ENCODE assay signal across 24 cellular contexts in genomic region chr14:93946506-93947170, GRCh38. TPM values are rescaled to one million over a fixed set of nuclear protein-coding genes. Genes with fewer than 3 reads are reported as not detected.
DNase-seq lines count a peak whose midpoint lies in the region; ATAC-seq, FAIRE-seq and TF ChIP-seq lines count a peak whose summit lies in the region.
"Had no signal": no experiment of that assay in that cellular context is flagged by ENCODE, and none has a peak within 500 bp of the region (broad histone marks: within the 10 kb centered on the region; RNA-seq: fewer than 3 reads in every experiment).

No MANE protein-coding gene starts in this region.

- CTCF ChIA-PET in MCF 10A (lab: Yijun Ruan, JAX), result interaction anchor here (0.6 to 1.9 kb wide), 9 partner anchors 9 to 1678 kb away, joined by 3 to 4 read pairs (median 3); partner anchors contain the start of gene IFI27L2

- peaks cover 8% of the 10 kb centered on the region for H3F3A ChIP-seq in smooth muscle cell (ENCODE audit: low read depth)

- no peak overlapping the region for H3K27ac Mint-ChIP-seq in MCF 10A (ENCODE audit: low read depth, unreplicated experiment)
- no peak overlapping the region for H3K27ac Mint-ChIP-seq in astrocyte (ENCODE audit: unreplicated experiment)
- no peak overlapping the region for H3K27ac Mint-ChIP-seq in glutamatergic neuron (ENCODE audit: unreplicated experiment)
- H3K27ac Mint-ChIP-seq: activated CD8-positive, alpha-beta T cell treated with anti-CD3 and anti-CD28 coated beads for 36 hours; activated T-cell treated with anti-CD3 and anti-CD28 coated beads, Interleukin-2, amount 50 U/mL, for 72 hours; CD14-positive monocyte; naive B cell had no signal

- no peak for TF ChIP-seq POLR2A in breast epithelium (IDR thresholded peaks at IDR 0.05)
- TF ChIP-seq POLR2A in spleen (IDR thresholded peaks at IDR 0.05), result no peak

- H3K36me3 ChIP-seq in breast epithelium (no peaks in the 10 kb centered on the region), astrocyte (ENCODE audit: insufficient read depth, low read length) (no peaks in the 10 kb centered on the region), smooth muscle cell (ENCODE audit: low read depth) (no peaks in the 10 kb centered on the region), spleen (peaks cover 0 to 77% (median 11%) of the 10 kb centered on the region in 6 donors)
- H3K36me3 ChIP-seq: lower lobe of right lung, upper lobe of right lung had no signal

- FAIRE-seq in astrocyte (lab: Jason Lieb, UNC), result no peak
- FAIRE-seq: GM18507 had no signal

- H3K79me2 ChIP-seq in astrocyte (ENCODE audit: insufficient read depth, low read length), result no peaks in the 10 kb centered on the region
- no peaks in the 10 kb centered on the region for H3K79me2 ChIP-seq in smooth muscle cell (ENCODE audit: low read depth)

- H3K4me1 ChIP-seq in breast epithelium (no peaks in the 10 kb centered on the region), astrocyte (ENCODE audit: insufficient read depth, low read length) (peaks cover 32% of the 10 kb centered on the region), smooth muscle cell (ENCODE audit: low read depth) (peaks cover 4% of the 10 kb centered on the region), spleen (peaks cover 0 to 8% (median 0%) of the 10 kb centered on the region in 6 donors)
- H3K4me1 ChIP-seq: lower lobe of right lung, upper lobe of right lung had no signal

- H3K4me1 Mint-ChIP-seq in MCF 10A (ENCODE audit: insufficient read depth, unreplicated experiment) (peaks cover 10% of the 10 kb centered on the region), astrocyte (ENCODE audit: low read depth, unreplicated experiment) (peaks cover 32% of the 10 kb centered on the region), glutamatergic neuron (ENCODE audit: low read depth, unreplicated experiment) (peaks cover 34% of the 10 kb centered on the region)
- H3K4me1 Mint-ChIP-seq: naive B cell had no signal

- H3K4me3 ChIP-seq in breast epithelium (no peak overlapping the region), astrocyte (ENCODE audit: insufficient read depth, low read depth, low read length) (no peak overlapping the region), smooth muscle cell (no peak overlapping the region), spleen (no peak overlapping the region)
- H3K4me3 ChIP-seq: lower lobe of right lung, upper lobe of right lung had no signal

- no peaks in the 10 kb centered on the region for H3K27me3 ChIP-seq in breast epithelium
- H3K27me3 ChIP-seq in astrocyte (ENCODE audit: insufficient read depth, low read length), result no peaks in the 10 kb centered on the region
- no peaks in the 10 kb centered on the region for H3K27me3 ChIP-seq in smooth muscle cell (ENCODE audit: low read depth)
- H3K27me3 ChIP-seq in spleen (replicated peaks in 1 of 7), result no peaks in the 10 kb centered on the region
- H3K27me3 ChIP-seq: upper lobe of right lung had no signal

- H3K4me3 Mint-ChIP-seq in MCF 10A (ENCODE audit: unreplicated experiment) (no peak overlapping the region), astrocyte (ENCODE audit: unreplicated experiment) (no peak overlapping the region), glutamatergic neuron (ENCODE audit: unreplicated experiment) (no peak overlapping the region)
- H3K4me3 Mint-ChIP-seq: activated CD8-positive, alpha-beta T cell treated with anti-CD3 and anti-CD28 coated beads for 36 hours; activated naive CD8-positive, alpha-beta T cell treated with anti-CD3 and anti-CD28 coated beads, Interleukin-2, amount 10 ng/mL, durations not matched to agents 7 days and 5 days; activated T-cell treated with anti-CD3 and anti-CD28 coated beads, Interleukin-2, amount 50 U/mL, for 72 hours; CD14-positive monocyte; naive B cell had no signal

- BruUV-seq in MCF 10A (replicated peaks; lab: Mats Ljungman, UMichigan), result no TSS peak

- TF ChIP-seq CTCF in MCF 10A (IDR thresholded peaks at IDR 0.05; ENCODE audit: unreplicated experiment) (no peak), breast epithelium (IDR thresholded peaks at IDR 0.05) (no peak), astrocyte (IDR thresholded peaks at IDR 0.05; ENCODE audit: insufficient read depth, low read depth, low read length) (no peak), smooth muscle cell (IDR thresholded peaks at IDR 0.05; ENCODE audit: borderline replicate concordance, insufficient read depth, poor library complexity, severe bottlenecking) (no peak), spleen (IDR thresholded peaks at IDR 0.05 in 8 of 11, conservative IDR thresholded peaks at IDR 0.05 in 3 of 11) (no peak), glutamatergic neuron (IDR thresholded peaks at IDR 0.05; ENCODE audit: partially characterized antibody, unreplicated experiment) (no peak)

- H3K36me3 Mint-ChIP-seq in MCF 10A (ENCODE audit: insufficient read depth, unreplicated experiment), result no peaks in the 10 kb centered on the region
- no peaks in the 10 kb centered on the region for H3K36me3 Mint-ChIP-seq in astrocyte (ENCODE audit: low read depth, unreplicated experiment)
- H3K36me3 Mint-ChIP-seq in glutamatergic neuron (ENCODE audit: unreplicated experiment), result no peaks in the 10 kb centered on the region

- ATAC-seq in left ventricle myocardium superior, result no peak
- ATAC-seq: activated CD8-positive, alpha-beta T cell treated with anti-CD3 and anti-CD28 coated beads for 36 hours; lower lobe of right lung; stimulated activated naive CD8-positive, alpha-beta T cell treated with anti-CD3 and anti-CD28 coated beads, Interleukin-15, Interleukin-2, amounts not matched to agents 100 U/mL and 50 U/mL, for 24 hours; upper lobe of right lung had no signal

- 51% methylated on average over 8 of the region's 8 CpGs for WGBS in smooth muscle cell (ENCODE audit: low lambda C conversion rate)
- 90 to 94% (median 94%) methylated on average over 8 of the region's 8 CpGs for WGBS in spleen, 5 donors

- no peaks in the 10 kb centered on the region for H3K9me3 Mint-ChIP-seq in MCF 10A (ENCODE audit: unreplicated experiment)
- H3K9me3 Mint-ChIP-seq in astrocyte (ENCODE audit: unreplicated experiment), result peaks cover 8% of the 10 kb centered on the region
- H3K9me3 Mint-ChIP-seq in glutamatergic neuron (ENCODE audit: unreplicated experiment), result peaks cover 1% of the 10 kb centered on the region
- H3K9me3 Mint-ChIP-seq: activated CD8-positive, alpha-beta T cell treated with anti-CD3 and anti-CD28 coated beads for 36 hours; activated naive CD8-positive, alpha-beta T cell treated with anti-CD3 and anti-CD28 coated beads, Interleukin-2, amount 10 ng/mL, durations not matched to agents 7 days and 5 days; activated T-cell treated with anti-CD3 and anti-CD28 coated beads, Interleukin-2, amount 50 U/mL, for 72 hours; CD14-positive monocyte; naive B cell had no signal

- H4K20me1 ChIP-seq in astrocyte (ENCODE audit: insufficient read depth, low read length) (no peaks in the 10 kb centered on the region), smooth muscle cell (ENCODE audit: low read depth) (no peaks in the 10 kb centered on the region)

- peak overlapping the region; percentile 42 for H3K4me2 ChIP-seq in astrocyte (ENCODE audit: low read length)
- peak overlapping the region; percentile 4 for H3K4me2 ChIP-seq in smooth muscle cell

- intact Hi-C loops in MCF 10A (cut with micrococcal nuclease), result no loop called here
- intact Hi-C loops in breast epithelium (cut with DNase I; ENCODE audit: low total_unique reads), result loop anchor here (10.0 kb wide), 1 partner anchor 738 kb away; no protein-coding TSS in a partner anchor
- intact Hi-C loops in left ventricle myocardium superior (cut with micrococcal nuclease), result loop anchor here (10.0 kb wide), 1 partner anchor 58 kb away; no protein-coding TSS in a partner anchor
- intact Hi-C loops in spleen (cut with DNase I; ENCODE audit: low total_unique reads), result no loop called here

- H3K9me3 ChIP-seq in breast epithelium (no peaks in the 10 kb centered on the region), astrocyte (ENCODE audit: insufficient read depth, low read depth, low read length) (no peaks in the 10 kb centered on the region), smooth muscle cell (replicated peaks; ENCODE audit: low read depth) (no peaks in the 10 kb centered on the region), spleen (no peaks in the 10 kb centered on the region)
- H3K9me3 ChIP-seq: lower lobe of right lung, upper lobe of right lung had no signal

- POLR2A ChIA-PET in MCF 10A (lab: Yijun Ruan, JAX), result interaction anchor here (0.7 to 1.3 kb wide), 2 partner anchors 9 to 79 kb away, joined by 4 to 6 read pairs; partner anchors contain the start of gene OTUB2

- H3K27ac ChIP-seq in breast epithelium (no peak overlapping the region), astrocyte (ENCODE audit: low read depth, low read length) (no peak overlapping the region), smooth muscle cell (ENCODE audit: low read depth) (peak overlapping the region; percentile 5), spleen (no peak overlapping the region)
- H3K27ac ChIP-seq: lower lobe of right lung, upper lobe of right lung had no signal

- H3K27me3 Mint-ChIP-seq in MCF 10A (ENCODE audit: insufficient read depth, unreplicated experiment) (no peaks in the 10 kb centered on the region), astrocyte (ENCODE audit: low read depth, unreplicated experiment) (peaks cover 43% of the 10 kb centered on the region), glutamatergic neuron (ENCODE audit: unreplicated experiment) (peaks cover 4% of the 10 kb centered on the region)
- H3K27me3 Mint-ChIP-seq: activated CD8-positive, alpha-beta T cell treated with anti-CD3 and anti-CD28 coated beads for 36 hours; activated naive CD8-positive, alpha-beta T cell treated with anti-CD3 and anti-CD28 coated beads, Interleukin-2, amount 10 ng/mL, durations not matched to agents 7 days and 5 days had no signal

- DNase-seq in MCF 10A (ENCODE audit: unreplicated experiment), result peak; percentile 59
- no peak for DNase-seq in breast epithelium (ENCODE audit: low spot score in 2 of 2)
- peak; percentile 37 for DNase-seq in astrocyte (ENCODE audit: low read depth)
- DNase-seq in left ventricle myocardium superior, result peak; percentile 9
- no peak for DNase-seq in smooth muscle cell (lab: John Stamatoyannopoulos, UW; ENCODE audit: unreplicated experiment)
- DNase-seq in spleen, result no peak
- DNase-seq in glutamatergic neuron, result no peak
- no peak for DNase-seq in OCI-M2 (lab: John Stamatoyannopoulos, UW; ENCODE audit: unreplicated experiment)
- DNase-seq: activated CD8-positive, alpha-beta T cell treated with anti-CD3 and anti-CD28 coated beads for 36 hours; activated naive CD8-positive, alpha-beta T cell treated with anti-CD3 and anti-CD28 coated beads, Interleukin-2, amount 10 ng/mL, durations not matched to agents 7 days and 5 days; activated T-cell treated with anti-CD3 and anti-CD28 coated beads, Interleukin-2, amount 50 U/mL, for 72 hours; central memory CD4-positive, alpha-beta T cell; effector CD8-positive, alpha-beta T cell; foreskin fibroblast; Karpas-422; naive B cell; NCI-H1105; stimulated activated naive CD8-positive, alpha-beta T cell treated with anti-CD3 and anti-CD28 coated beads, Interleukin-15, Interleukin-2, amounts not matched to agents 100 U/mL and 50 U/mL, for 24 hours; T-helper 1 cell; upper lobe of right lung had no signal

- no peak overlapping the region for H3K9ac ChIP-seq in astrocyte (ENCODE audit: low read length)
- H3K9ac ChIP-seq in smooth muscle cell (ENCODE audit: low read depth), result no peak overlapping the region

- H2AFZ ChIP-seq in astrocyte (ENCODE audit: low read depth, low read length) (no peak overlapping the region), smooth muscle cell (ENCODE audit: low read depth) (no peak overlapping the region)

RNA-seq across cellular contexts. Expression of gene FAM181A, which starts 19.5 kb away (rescaled TPM):
- total RNA-seq in MCF 10A (2022) (not detected in 2 replicates), breast epithelium (not detected), astrocyte (not detected in 2 replicates), left ventricle myocardium superior (not detected), smooth muscle cell (not detected in 2 replicates), spleen (not detected), glutamatergic neuron (ENCODE audit: unreplicated experiment) (not detected)
- polyA plus RNA-seq in smooth muscle cell (not detected in 2 replicates), spleen (not detected)
- total RNA-seq: activated CD8-positive, alpha-beta T cell treated with anti-CD3 and anti-CD28 coated beads for 36 hours; activated naive CD8-positive, alpha-beta T cell treated with anti-CD3 and anti-CD28 coated beads, Interleukin-2, amount 10 ng/mL, durations not matched to agents 7 days and 5 days; activated T-cell treated with anti-CD3 and anti-CD28 coated beads, Interleukin-2, amount 50 U/mL, for 72 hours; posterior vena cava had no signal
- polyA plus RNA-seq: CD14-positive monocyte had no signal

RNA-seq across cellular contexts. Expression of gene ASB2, which starts 29.7 kb away (rescaled TPM):
- total RNA-seq in MCF 10A (2022) (not detected in 2 replicates), breast epithelium (1 to 10 TPM in 2 of 3 donors, not detected in 1; 1.3 to 2.0 TPM), astrocyte (0.25 TPM in 1 of 2 replicates, not detected in the other), left ventricle myocardium superior (268 TPM), smooth muscle cell (0.99 and 6.5 TPM in 2 replicates), spleen (10 to 100 TPM in 5 of 7 donors, 1 to 10 TPM in 2; 9.8 to 18.0 (median 13.5) TPM), glutamatergic neuron (ENCODE audit: unreplicated experiment) (16.6 TPM)
- polyA plus RNA-seq in smooth muscle cell (0.30 TPM in 1 of 2 replicates, not detected in the other), spleen (1 to 10 TPM; 6.6 to 9.5 (median 6.9) TPM)

RNA-seq across cellular contexts. Expression of gene CCDC197, which starts 50.5 kb away (rescaled TPM):
- not detected in 2 replicates for total RNA-seq in MCF 10A (2022)
- not detected for total RNA-seq in breast epithelium
- not detected in 2 replicates for total RNA-seq in astrocyte
- 0.74 TPM for total RNA-seq in left ventricle myocardium superior
- total RNA-seq in smooth muscle cell, result not detected in 2 replicates
- polyA plus RNA-seq in smooth muscle cell, result not detected in 2 replicates
- not detected for total RNA-seq in spleen
- polyA plus RNA-seq in spleen, result not detected
- not detected for total RNA-seq in glutamatergic neuron (ENCODE audit: unreplicated experiment)
- total RNA-seq: activated CD8-positive, alpha-beta T cell treated with anti-CD3 and anti-CD28 coated beads for 36 hours; lower lobe of right lung; posterior vena cava; upper lobe of right lung had no signal
- polyA plus RNA-seq: CD14-positive monocyte had no signal

Comparison
In these comparisons a context has a peak if more than half of its experiments do, and no peak if none do; other contexts are left out.
1. DNase-seq: peak in MCF 10A (single experiment), astrocyte (single experiment) and left ventricle myocardium superior (single experiment); none in breast epithelium (0 of 2), smooth muscle cell (single experiment), spleen (single experiment), glutamatergic neuron (single experiment) and OCI-M2 (single experiment).
2. intact Hi-C loops: an anchor here in breast epithelium (10.0 kb wide) and left ventricle myocardium superior (10.0 kb wide); none called in MCF 10A and spleen.
3. RNA of gene ASB2, which starts 29.7 kb away (total RNA-seq): 268 TPM in left ventricle myocardium superior (single experiment); 16.6 TPM in glutamatergic neuron (single experiment), 9.8 to 18.0 TPM in spleen, 1.3 to 2.0 TPM in breast epithelium, 0.99 to 6.5 TPM in smooth muscle cell, 0.25 TPM in astrocyte and not detected in MCF 10A; every median in the first group is over 10 times any median in the second.